In the genomic region with DNA sequence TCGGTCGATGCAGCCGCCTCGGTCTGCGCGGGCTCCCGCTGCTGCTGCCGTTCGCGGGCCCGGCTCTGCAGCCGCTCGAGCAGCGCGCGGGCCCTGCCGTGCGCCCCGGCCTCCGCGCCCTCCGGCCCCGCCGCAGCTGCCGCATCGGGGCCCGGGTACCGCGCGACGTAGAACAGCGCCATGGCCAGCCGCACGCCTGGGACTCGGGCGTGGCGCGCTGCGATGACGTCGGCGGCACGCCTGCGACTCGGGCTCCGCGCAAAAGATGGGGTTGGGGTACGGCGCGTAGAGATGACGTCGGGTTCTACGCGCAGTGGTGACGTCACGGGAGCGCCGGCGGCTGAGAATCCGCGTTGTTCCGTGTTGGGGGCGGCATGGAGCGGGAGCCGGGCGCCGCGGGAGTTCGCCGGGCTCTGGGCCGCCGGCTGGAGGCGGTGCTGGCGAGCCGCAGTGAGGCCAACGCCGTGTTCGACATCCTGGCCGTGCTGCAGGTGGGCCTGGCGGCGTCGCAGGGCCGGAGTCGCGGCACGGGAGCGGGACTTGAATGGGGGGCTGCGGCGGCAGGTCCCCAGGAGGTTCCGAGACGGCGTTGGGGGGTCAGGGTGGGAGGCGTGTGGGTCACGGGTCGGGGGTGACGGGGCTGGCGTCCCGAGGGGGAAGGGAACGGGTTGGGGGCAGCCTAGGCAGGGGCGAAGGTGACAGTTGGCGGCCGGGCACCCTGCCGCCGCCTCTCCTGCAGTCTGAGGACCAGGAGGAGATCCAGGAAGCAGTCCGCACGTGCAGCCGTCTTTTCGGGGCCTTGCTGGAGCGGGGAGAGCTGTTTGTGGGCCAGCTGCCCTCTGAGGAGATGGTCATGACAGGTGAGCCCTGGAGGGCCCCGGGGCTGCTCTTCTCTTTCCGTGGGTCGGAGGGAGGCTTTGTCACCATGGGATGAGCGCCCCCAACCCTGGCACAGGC, we compare ENCODE assay signal across 8 cellular contexts. TPM values are rescaled to one million over a fixed set of nuclear protein-coding genes. Genes with fewer than 3 reads are reported as not detected.
A peak's percentile ranks its signal among the peaks of the same experiment; 100 is the strongest.
DNase-seq lines count a peak whose midpoint lies in the region; ATAC-seq and TF ChIP-seq lines count a peak whose summit lies in the region.

A gene with protein sequence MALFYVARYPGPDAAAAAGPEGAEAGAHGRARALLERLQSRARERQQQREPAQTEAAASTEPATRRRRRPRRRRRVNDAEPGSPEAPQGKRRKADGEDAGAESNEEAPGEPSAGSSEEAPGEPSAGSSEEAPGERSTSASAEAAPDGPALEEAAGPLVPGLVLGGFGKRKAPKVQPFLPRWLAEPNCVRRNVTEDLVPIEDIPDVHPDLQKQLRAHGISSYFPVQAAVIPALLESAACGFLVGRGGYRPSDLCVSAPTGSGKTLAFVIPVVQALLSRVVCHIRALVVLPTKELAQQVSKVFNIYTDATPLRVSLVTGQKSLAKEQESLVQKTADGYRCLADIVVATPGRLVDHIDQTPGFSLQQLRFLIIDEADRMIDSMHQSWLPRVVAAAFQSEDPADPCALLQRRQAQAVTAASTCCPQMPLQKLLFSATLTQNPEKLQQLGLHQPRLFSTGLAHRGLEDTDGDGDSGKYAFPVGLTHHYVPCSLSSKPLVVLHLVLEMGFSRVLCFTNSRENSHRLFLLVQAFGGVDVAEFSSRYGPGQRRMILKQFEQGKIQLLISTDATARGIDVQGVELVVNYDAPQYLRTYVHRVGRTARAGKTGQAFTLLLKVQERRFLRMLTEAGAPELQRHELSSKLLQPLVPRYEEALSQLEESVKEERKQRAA (minus strand): TSS at position 205 of the 957 bp plus-strand sequence. CDS start 23 bp downstream, at position 182.
A gene (plus strand): TSS at position 343 of the 957 bp plus-strand sequence. CDS start 32 bp downstream, at position 375.

- dilution Hi-C loops in mammary epithelial cell (cut with HindIII; ENCODE audit: low sequenced_read_pairs), result loop anchor here (5.0 kb wide), 1 partner anchor 72 kb away; no protein-coding TSS in a partner anchor

- H3K9ac ChIP-seq in mammary epithelial cell (ENCODE audit: insufficient read depth, low read length) (peak within 1 kb of the TSS; percentile 69), smooth muscle cell (ENCODE audit: low read depth) (peak within 1 kb of the TSS; percentile 98)

- peak within 1 kb of the TSS; percentile 100 for H3K4me2 ChIP-seq in mammary epithelial cell (ENCODE audit: insufficient read depth, low read depth, low read length)
- peak within 1 kb of the TSS; percentile 100 for H3K4me2 ChIP-seq in smooth muscle cell

- H3K4me1 ChIP-seq in mammary epithelial cell (ENCODE audit: insufficient read depth, low read length) (peaks cover 20% of the 10 kb centered on the region), smooth muscle cell (ENCODE audit: low read depth) (peaks cover 11% of the 10 kb centered on the region)

- H3K27me3 ChIP-seq in AG04450 (ENCODE audit: control insufficient read depth, insufficient read depth, low read length) (no peaks in the 10 kb centered on the region), WERI-Rb-1 (ENCODE audit: insufficient read depth, low read depth, severe bottlenecking) (no peaks in the 10 kb centered on the region), mammary epithelial cell (ENCODE audit: insufficient read depth, low read length) (no peaks in the 10 kb centered on the region), smooth muscle cell (ENCODE audit: low read depth) (no peaks in the 10 kb centered on the region)

- DNase-seq in AG04450 (ENCODE audit: low read depth, low spot score), result peak; percentile 85
- peak; percentile 94 for DNase-seq in NCI-H2196 (lab: John Stamatoyannopoulos, UW; ENCODE audit: unreplicated experiment)
- DNase-seq in WERI-Rb-1, result peak; percentile 92
- peak; percentile 91 for DNase-seq in mammary epithelial cell
- DNase-seq in iPS-NIHi7 (ENCODE audit: extremely low spot score), result peak; percentile 98
- peak; percentile 88 for DNase-seq in smooth muscle cell (lab: John Stamatoyannopoulos, UW; ENCODE audit: unreplicated experiment)

- under 1% methylated on average over 37 of the region's 113 CpGs for WGBS in mammary epithelial cell (ENCODE audit: low coverage, missing lambda C conversion rate)
- 1% methylated on average over 100 of the region's 113 CpGs for WGBS in smooth muscle cell (ENCODE audit: low lambda C conversion rate)

- POLR2A ChIA-PET in AG04450 (lab: Yijun Ruan, JAX), result interaction anchor here (0.6 kb wide), 1 partner anchor 9 kb away, joined by 3 read pairs; no protein-coding TSS in a partner anchor

- no TSS peak for BruUV-seq in mammary epithelial cell (replicated peaks; lab: Mats Ljungman, UMichigan)

- no peak for TF ChIP-seq CTCF in AG04450 (IDR thresholded peaks at IDR 0.05; ENCODE audit: low read depth, low read length)
- TF ChIP-seq CTCF in WERI-Rb-1 (IDR thresholded peaks at IDR 0.05; ENCODE audit: low read depth, low read length), result no peak
- TF ChIP-seq CTCF in mammary epithelial cell (conservative IDR thresholded peaks at IDR 0.05 in 1 of 2, IDR thresholded peaks at IDR 0.05 in 1 of 2; ENCODE audit: extremely low read depth in 1 of 2, insufficient read depth in 1 of 2, low read depth in 1 of 2, low read length in 2 of 2), result no peak
- TF ChIP-seq CTCF in smooth muscle cell (IDR thresholded peaks at IDR 0.05; ENCODE audit: borderline replicate concordance, insufficient read depth, poor library complexity, severe bottlenecking), result no peak

- no peaks in the 10 kb centered on the region for H3F3A ChIP-seq in smooth muscle cell (ENCODE audit: low read depth)

- peak; percentile 75 for ATAC-seq in GM18870 (IDR thresholded peaks at IDR 0.05; ENCODE audit: unreplicated experiment)
- ATAC-seq in HG03108 (IDR thresholded peaks at IDR 0.05; ENCODE audit: unreplicated experiment), result peak; percentile 82

- H3K4me3 ChIP-seq in AG04450 (ENCODE audit: low read depth, low read length), result peak within 1 kb of the TSS; percentile 83
- H3K4me3 ChIP-seq in WERI-Rb-1 (ENCODE audit: low read depth, low read length), result peak within 1 kb of the TSS; percentile 76
- peak within 1 kb of the TSS; percentile 90 to 99 (median 99) for H3K4me3 ChIP-seq in mammary epithelial cell (replicated peaks in 1 of 3; ENCODE audit: insufficient read depth in 1 of 3, low read depth in 2 of 3, low read length in 3 of 3)
- peak within 1 kb of the TSS; percentile 100 for H3K4me3 ChIP-seq in smooth muscle cell

- peaks cover 67% of the 10 kb centered on the region for H3K36me3 ChIP-seq in WERI-Rb-1
- peaks cover 4% of the 10 kb centered on the region for H3K36me3 ChIP-seq in mammary epithelial cell (ENCODE audit: insufficient read depth, low read length)
- no peaks in the 10 kb centered on the region for H3K36me3 ChIP-seq in smooth muscle cell (ENCODE audit: low read depth)

- CTCF ChIA-PET in AG04450 (lab: Charles Lee) (interaction anchor here (1.1 kb wide), 1 partner anchor 9 kb away, joined by 6 read pairs; no protein-coding TSS in a partner anchor), mammary epithelial cell (lab: Charles Lee; ENCODE audit: low non-redundant PET) (no interaction called here)

- H3K9me3 ChIP-seq in AG04450 (ENCODE audit: control insufficient read depth, insufficient read depth, low read length) (peaks cover 3% of the 10 kb centered on the region; the same call in 1 of the 2 replicates), WERI-Rb-1 (ENCODE audit: severe bottlenecking) (peaks cover 3% of the 10 kb centered on the region), mammary epithelial cell (replicated peaks; ENCODE audit: insufficient read depth, low read length) (no peaks in the 10 kb centered on the region), smooth muscle cell (replicated peaks; ENCODE audit: low read depth) (no peaks in the 10 kb centered on the region)

- H3K79me2 ChIP-seq in mammary epithelial cell (ENCODE audit: insufficient read depth, low read length) (peaks cover 65% of the 10 kb centered on the region), smooth muscle cell (ENCODE audit: low read depth) (peaks cover 13% of the 10 kb centered on the region)

- H2AFZ ChIP-seq in mammary epithelial cell (ENCODE audit: low read depth, low read length) (peak within 1 kb of the TSS; percentile 93), smooth muscle cell (ENCODE audit: low read depth) (peak within 1 kb of the TSS; percentile 89)

- in situ Hi-C loops in mammary epithelial cell (cut with MboI; ENCODE audit: low sequenced_read_pairs in 2 of 2), result no loop called here

- intact Hi-C loops in mammary epithelial cell (cut with micrococcal nuclease), result no loop called here

- H4K20me1 ChIP-seq in mammary epithelial cell (ENCODE audit: insufficient read depth, low read length) (no peaks in the 10 kb centered on the region), smooth muscle cell (ENCODE audit: low read depth) (peaks cover 6% of the 10 kb centered on the region)

- H3K27ac ChIP-seq in AG04450 (ENCODE audit: low read depth, low read length), result no peak within 1 kb of the TSS
- peak within 1 kb of the TSS; percentile 77 for H3K27ac ChIP-seq in WERI-Rb-1
- H3K27ac ChIP-seq in mammary epithelial cell (ENCODE audit: insufficient read depth, low read depth, low read length), result peak within 1 kb of the TSS; percentile 57
- H3K27ac ChIP-seq in smooth muscle cell (ENCODE audit: low read depth), result peak within 1 kb of the TSS; percentile 59

RNA-seq across cellular contexts. Expression of the first gene that starts in this region (rescaled TPM):
- polyA plus RNA-seq in AG04450 (2011; rRNA removed) (4.5 and 4.6 TPM in 2 replicates), mammary epithelial cell (12.5 TPM), smooth muscle cell (12.5 and 15.1 TPM in 2 replicates)
- polyA minus RNA-seq in AG04450 (2011; rRNA and poly(A)+ RNA removed), result 3.0 and 3.9 TPM in 2 replicates
- total RNA-seq in mammary epithelial cell (10 to 100 TPM in 1 of 2 donors, 1 to 10 TPM in 1; 8.8 to 20.4 TPM), smooth muscle cell (1.6 and 5.2 TPM in 2 replicates)
- 17.8 TPM for polyA minus RNA-seq in mammary epithelial cell

RNA-seq across cellular contexts. Expression of the second gene that starts in this region (rescaled TPM):
- polyA plus RNA-seq in AG04450 (2011; rRNA removed), result 2.9 and 3.7 TPM in 2 replicates
- 3.2 and 3.3 TPM in 2 replicates for polyA minus RNA-seq in AG04450 (2011; rRNA and poly(A)+ RNA removed)
- 10 to 100 TPM; 17.5 to 27.7 TPM for total RNA-seq in mammary epithelial cell
- polyA plus RNA-seq in mammary epithelial cell, result 10.3 TPM
- 7.5 TPM for polyA minus RNA-seq in mammary epithelial cell
- total RNA-seq in smooth muscle cell, result 6.2 and 9.8 TPM in 2 replicates
- polyA plus RNA-seq in smooth muscle cell, result 39.9 and 42.2 TPM in 2 replicates
